25 cellular contexts compared by ENCODE assay signal in the genomic region with DNA sequence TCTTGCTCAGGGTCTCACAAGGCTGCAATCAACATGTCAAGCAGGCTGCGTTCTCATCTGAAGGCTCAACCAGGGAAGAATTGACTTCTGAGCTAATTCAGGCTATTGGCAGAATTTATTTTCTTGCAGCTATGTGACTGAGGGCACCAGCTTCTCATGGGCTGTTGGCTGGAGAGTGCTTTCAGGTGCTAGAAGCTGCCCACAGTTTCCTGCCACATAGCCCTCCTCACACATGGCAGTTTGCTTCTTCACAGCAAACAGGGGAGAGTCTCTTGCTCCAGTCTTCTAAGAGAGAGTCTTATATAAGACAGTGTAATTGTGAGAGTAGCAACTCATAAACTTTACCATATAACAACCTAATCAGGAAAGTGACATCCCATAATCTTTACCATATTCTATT.
"Had no signal": no experiment of that assay in that cellular context is flagged by ENCODE, and none has a peak within 500 bp of the region (broad histone marks: within the 10 kb centered on the region; RNA-seq: fewer than 3 reads in every experiment).

No MANE protein-coding gene starts in this region.

- DNase-seq: Karpas-422; KG1; MV-4-11; NCI-H1048; NCI-H1105; NCI-H1417; NCI-H1436 treated with DMSO at 0.1 percent for 48 hours; NCI-H1694; NCI-H187 treated with DMSO at 0.1 percent for 48 hours; NCI-H2081; NCI-H2171; NCI-H226; NCI-H446; NCI-H510A; NCI-H524 treated with DMSO at 0.1 percent for 48 hours; NCI-H69; NCI-H774; NK-92 treated with Interleukin-12 subunit alpha and Interleukin-12 subunit beta, amount 100 ng/mL, for 24 hours; PC-3; SHP77; SK-N-SH; SW 1271; T-cell had no signal

- ATAC-seq: Panc1, PC-3, T-cell had no signal

- H3K27ac Mint-ChIP-seq: T-cell had no signal

- H3K36me3 Mint-ChIP-seq: T-cell had no signal

- H3K4me3 Mint-ChIP-seq: T-cell had no signal

- H3K27ac ChIP-seq: RWPE1 had no signal

- H3K9ac ChIP-seq: SK-N-SH had no signal

- H3K4me2 ChIP-seq: SK-N-SH had no signal
